ENCODE assay signal across 20 cellular contexts in the genomic region with DNA sequence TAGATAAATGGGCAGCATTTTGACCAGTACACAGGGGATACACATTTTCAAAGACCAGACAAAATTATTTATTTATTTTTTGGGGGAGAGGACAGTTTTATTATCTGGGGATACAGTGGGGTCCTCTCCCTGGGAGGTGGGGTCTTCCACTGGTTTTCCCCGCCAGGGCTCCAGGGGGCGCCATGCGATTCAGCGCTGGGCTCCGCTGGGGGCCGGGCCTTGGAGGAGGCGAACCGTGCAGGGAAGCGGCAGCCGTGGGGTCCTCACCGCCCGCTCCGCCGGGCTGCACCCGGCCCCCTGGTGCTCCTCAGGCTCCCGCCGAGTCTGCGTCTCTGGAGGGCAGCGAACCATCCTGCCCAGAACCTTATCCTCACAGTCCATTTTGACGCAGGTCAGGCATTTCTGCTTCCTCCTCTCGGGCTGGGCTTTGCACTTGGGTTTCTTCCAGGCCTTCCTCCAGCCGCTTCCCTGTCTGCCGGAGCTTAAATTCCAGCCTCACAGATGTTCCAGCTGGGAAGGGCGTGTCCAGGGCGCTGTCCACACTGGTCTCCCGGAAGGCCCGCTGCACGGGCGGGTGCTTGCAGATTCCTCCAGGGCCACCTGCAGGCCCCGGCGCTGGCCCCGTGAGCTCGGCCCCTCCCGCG. TPM values are rescaled to one million over a fixed set of nuclear protein-coding genes. Genes with fewer than 3 reads are reported as not detected.
DNase-seq lines count a peak whose midpoint lies in the region; ATAC-seq, FAIRE-seq and TF ChIP-seq lines count a peak whose summit lies in the region.
"Not testable (repeated sequence)": the region's sequence is repeated elsewhere in the genome, so short reads cannot be mapped to it uniquely, and the experiment has no call there.
"Had no signal": no experiment of that assay in that cellular context is flagged by ENCODE, and none has a peak within 500 bp of the region (broad histone marks: within the 10 kb centered on the region; RNA-seq: fewer than 3 reads in every experiment).

No MANE protein-coding gene starts in this region.

- not testable (repeated sequence) for H3K4me1 ChIP-seq in A549

- peak overlapping the region in 1 of 2 experiments; percentile 68; a peak in 2 of 6 replicates for H3K27ac ChIP-seq in A549

- H3K9me3 Mint-ChIP-seq in activated CD8-positive, alpha-beta T cell treated with anti-CD3 and anti-CD28 coated beads, Interleukin-2, amount 10 ng/mL, durations not matched to agents 7 days and 5 days (ENCODE audit: insufficient read depth); activated naive CD8-positive, alpha-beta T cell treated with anti-CD3 and anti-CD28 coated beads for 36 hours; memory B cell; stimulated activated naive B cell treated with anti-CD40 and anti-IgM and Interleukin-4, amounts not matched to agents 10 μg/mL and 1 μg/mL and 100 μg/mL, for 72 hours: not testable (repeated sequence)

- not testable (repeated sequence) for H3K4me1 Mint-ChIP-seq in activated CD8-positive, alpha-beta T cell treated with anti-CD3 and anti-CD28 coated beads, Interleukin-2, amount 10 ng/mL, durations not matched to agents 7 days and 5 days (ENCODE audit: low read depth); activated naive CD8-positive, alpha-beta T cell treated with anti-CD3 and anti-CD28 coated beads for 36 hours; memory B cell; stimulated activated naive B cell treated with anti-CD40 and anti-IgM and Interleukin-4, amounts not matched to agents 10 μg/mL and 1 μg/mL and 100 μg/mL, for 72 hours

- H3K4me3 ChIP-seq in A549, result peak overlapping the region; percentile 40

- not testable (repeated sequence) for H3K4me3 Mint-ChIP-seq in activated CD8-positive, alpha-beta T cell treated with anti-CD3 and anti-CD28 coated beads, Interleukin-2, amount 10 ng/mL, durations not matched to agents 7 days and 5 days; activated naive CD8-positive, alpha-beta T cell treated with anti-CD3 and anti-CD28 coated beads for 36 hours
- H3K4me3 Mint-ChIP-seq in memory B cell, result peak overlapping the region; percentile 17
- peak overlapping the region in 1 of 2 donors; percentile 22 for H3K4me3 Mint-ChIP-seq in stimulated activated naive B cell treated with anti-CD40 and anti-IgM and Interleukin-4, amounts not matched to agents 10 μg/mL and 1 μg/mL and 100 μg/mL, for 72 hours

- peaks cover 19% of the 10 kb centered on the region for H3K27me3 Mint-ChIP-seq in activated CD8-positive, alpha-beta T cell treated with anti-CD3 and anti-CD28 coated beads, Interleukin-2, amount 10 ng/mL, durations not matched to agents 7 days and 5 days (ENCODE audit: low read depth)
- not testable (repeated sequence) for H3K27me3 Mint-ChIP-seq in activated naive CD8-positive, alpha-beta T cell treated with anti-CD3 and anti-CD28 coated beads for 36 hours; memory B cell
- peaks cover 9 to 11% of the 10 kb centered on the region in 2 donors for H3K27me3 Mint-ChIP-seq in stimulated activated naive B cell treated with anti-CD40 and anti-IgM and Interleukin-4, amounts not matched to agents 10 μg/mL and 1 μg/mL and 100 μg/mL, for 72 hours

- not testable (repeated sequence) for H3K9me3 ChIP-seq in A549

- H3K36me3 Mint-ChIP-seq in activated CD8-positive, alpha-beta T cell treated with anti-CD3 and anti-CD28 coated beads, Interleukin-2, amount 10 ng/mL, durations not matched to agents 7 days and 5 days (ENCODE audit: low read depth); activated naive CD8-positive, alpha-beta T cell treated with anti-CD3 and anti-CD28 coated beads for 36 hours; memory B cell; stimulated activated naive B cell treated with anti-CD40 and anti-IgM and Interleukin-4, amounts not matched to agents 10 μg/mL and 1 μg/mL and 100 μg/mL, for 72 hours: not testable (repeated sequence)

- not testable (repeated sequence) for TF ChIP-seq POLR2A in A549 (IDR thresholded peaks at IDR 0.05; ENCODE audit: low read length)

- ATAC-seq in A549 (peak; percentile 63 to 95), GM18498 (IDR thresholded peaks at IDR 0.05; ENCODE audit: unreplicated experiment) (peak; percentile 63), HG02885 (IDR thresholded peaks at IDR 0.05; ENCODE audit: poor library complexity, unreplicated experiment) (peak; percentile 59), SK-N-SH treated with all-trans-retinoic acid at 6 μM for 48 hours (peak; percentile 73), memory B cell (ENCODE audit: low read depth) (peak; percentile 38)
- ATAC-seq in activated CD8-positive, alpha-beta T cell treated with anti-CD3 and anti-CD28 coated beads, Interleukin-2, amount 10 ng/mL, durations not matched to agents 7 days and 5 days, result peak; percentile 73
- peak; percentile 48 to 67 for ATAC-seq in stimulated activated naive B cell treated with anti-CD40 and anti-IgM and Interleukin-4, amounts not matched to agents 10 μg/mL and 1 μg/mL and 100 μg/mL, for 72 hours (replicated peaks)

- CTCF ChIA-PET in A549 (lab: Yijun Ruan, JAX); activated CD8-positive, alpha-beta T cell treated with anti-CD3 and anti-CD28 coated beads, Interleukin-2, amount 10 ng/mL, durations not matched to agents 7 days and 5 days (lab: Charles Lee): not testable (repeated sequence)

- TF ChIP-seq RAD21 in A549 (conservative IDR thresholded peaks at IDR 0.05 in 1 of 2, IDR thresholded peaks at IDR 0.05 in 1 of 2), result not testable (repeated sequence)

- WGBS in A549 (ENCODE audit: missing lambda C conversion rate), result 0% methylated on average over 2 of the region's 35 CpGs

- DNase-seq in A549 (ENCODE audit: low read depth in 1 of 2, low spot score in 1 of 2); activated CD8-positive, alpha-beta T cell treated with anti-CD3 and anti-CD28 coated beads, Interleukin-2, amount 10 ng/mL, durations not matched to agents 7 days and 5 days; memory B cell (ENCODE audit: low spot score in 2 of 2); stimulated activated naive B cell treated with anti-CD40 and anti-IgM and Interleukin-4, amounts not matched to agents 10 μg/mL and 1 μg/mL and 100 μg/mL, for 72 hours: not testable (repeated sequence)
- peak; percentile 26 for DNase-seq in activated naive CD8-positive, alpha-beta T cell treated with anti-CD3 and anti-CD28 coated beads for 36 hours

- POLR2A ChIA-PET in A549 (lab: Yijun Ruan, JAX); activated CD8-positive, alpha-beta T cell treated with anti-CD3 and anti-CD28 coated beads, Interleukin-2, amount 10 ng/mL, durations not matched to agents 7 days and 5 days (lab: Charles Lee): not testable (repeated sequence)

- not testable (repeated sequence) for H3K27ac Mint-ChIP-seq in activated CD8-positive, alpha-beta T cell treated with anti-CD3 and anti-CD28 coated beads, Interleukin-2, amount 10 ng/mL, durations not matched to agents 7 days and 5 days; activated naive CD8-positive, alpha-beta T cell treated with anti-CD3 and anti-CD28 coated beads for 36 hours; memory B cell; stimulated activated naive B cell treated with anti-CD40 and anti-IgM and Interleukin-4, amounts not matched to agents 10 μg/mL and 1 μg/mL and 100 μg/mL, for 72 hours

- H3K4me2 ChIP-seq in A549, result not testable (repeated sequence)

- TF ChIP-seq EP300 in A549 (IDR thresholded peaks at IDR 0.05), result not testable (repeated sequence)

- not testable (repeated sequence) for FAIRE-seq in A549 (lab: Jason Lieb, UNC)

- not testable (repeated sequence) for TF ChIP-seq CTCF in A549 (IDR thresholded peaks at IDR 0.05)

RNA-seq across cellular contexts. Expression of a gene that starts 10.7 kb away (rescaled TPM):
- polyA plus RNA-seq in A549 (2011; rRNA removed), result 0.05 TPM in 1 of 2 replicates, not detected in the other
- 0.03 and 0.06 TPM in 2 replicates for polyA plus RNA-seq in A549 (2012; cell fraction: cytosol; rRNA removed)
- not detected in 2 replicates for polyA plus RNA-seq in A549 (2012; cell fraction: nucleus; rRNA removed)
- not detected in 3 replicates for polyA plus RNA-seq in A549 (2017; fragmentation: RNase III; extraction: RNeasy Plus Mini Kit Qiagen cat#74134 plus additional on column Dnase treatment)
- polyA minus RNA-seq in A549 (2011; rRNA and poly(A)+ RNA removed), result 0.49 TPM in 1 of 2 replicates, not detected in the other
- not detected for total RNA-seq in activated CD8-positive, alpha-beta T cell treated with anti-CD3 and anti-CD28 coated beads, Interleukin-2, amount 10 ng/mL, durations not matched to agents 7 days and 5 days
- total RNA-seq in activated naive CD8-positive, alpha-beta T cell treated with anti-CD3 and anti-CD28 coated beads for 36 hours, result not detected
- total RNA-seq: A172, ascending aorta, dermis blood vessel endothelial cell, fibroblast of lung, IMR-90, left ventricle myocardium inferior, MCF 10A, mesothelial cell of epicardium, osteocyte, renal cortical epithelial cell, tibial nerve had no signal
- polyA plus RNA-seq: fibroblast of lung, IMR-90, small intestine had no signal
